In the genomic region with DNA sequence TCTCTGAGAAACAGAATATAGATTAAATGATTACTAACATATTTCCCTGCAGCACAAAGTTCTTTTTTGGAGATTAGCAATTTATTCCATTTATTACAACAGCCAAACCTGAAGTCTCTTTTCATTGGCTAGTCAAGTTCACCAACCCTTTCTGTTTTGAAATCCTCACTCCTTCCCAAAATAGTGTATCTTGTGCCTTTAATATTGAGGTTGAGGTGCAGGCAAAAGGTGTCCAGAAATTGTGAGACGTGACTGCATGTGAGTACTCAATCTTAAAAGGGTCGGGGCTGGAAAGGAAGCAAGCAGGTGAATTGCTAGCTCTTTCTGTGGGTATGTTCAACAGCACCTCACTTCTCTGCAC, we compare ENCODE assay signal across 1 cellular context.
TF ChIP-seq lines count a peak whose summit lies in the region.

No MANE protein-coding gene starts in this region.

TF ChIP-seq in H1, 55 proteins besides CTCF, POLR2A, EP300 and RAD21:
- TF ChIP-seq HDAC6 (IDR thresholded peaks at IDR 0.05; ENCODE audit: low read depth, low read length) (no peak), TEAD4 (IDR thresholded peaks at IDR 0.05; ENCODE audit: low read depth, low read length) (no peak), CHD2 (IDR thresholded peaks at IDR 0.05; ENCODE audit: low read length) (no peak), CREB1 (IDR thresholded peaks at IDR 0.05) (no peak), RFX5 (IDR thresholded peaks at IDR 0.05; ENCODE audit: borderline replicate concordance, low read depth, low read length) (no peak), GTF2F1 (IDR thresholded peaks at IDR 0.05; ENCODE audit: borderline replicate concordance, low read depth, low read length) (no peak), KDM1A (IDR thresholded peaks at IDR 0.05; ENCODE audit: borderline replicate concordance, low read length) (no peak), KDM4A (IDR thresholded peaks at IDR 0.05; ENCODE audit: low read depth, low read length, severe bottlenecking) (no peak), SP1 (IDR thresholded peaks at IDR 0.05; ENCODE audit: low read depth, low read length) (no peak), CBX5 (IDR thresholded peaks at IDR 0.05; ENCODE audit: low read depth, low read length) (no peak), NRF1 (IDR thresholded peaks at IDR 0.05; ENCODE audit: low read depth, low read length) (no peak), TAF1 (IDR thresholded peaks at IDR 0.05; ENCODE audit: low read depth, low read length) (no peak), SP2 (IDR thresholded peaks at IDR 0.05; ENCODE audit: low read length) (no peak), BCL11A (IDR thresholded peaks at IDR 0.05; ENCODE audit: low read depth in 2 of 2, low read length in 2 of 2) (no peak), HDAC2 (IDR thresholded peaks at IDR 0.05; ENCODE audit: borderline replicate concordance in 1 of 2, low read depth in 2 of 2, low read length in 2 of 2) (no peak), CBX8 (IDR thresholded peaks at IDR 0.05; ENCODE audit: borderline replicate concordance, low read depth, low read length) (no peak)
- TF ChIP-seq, protein P1, sequence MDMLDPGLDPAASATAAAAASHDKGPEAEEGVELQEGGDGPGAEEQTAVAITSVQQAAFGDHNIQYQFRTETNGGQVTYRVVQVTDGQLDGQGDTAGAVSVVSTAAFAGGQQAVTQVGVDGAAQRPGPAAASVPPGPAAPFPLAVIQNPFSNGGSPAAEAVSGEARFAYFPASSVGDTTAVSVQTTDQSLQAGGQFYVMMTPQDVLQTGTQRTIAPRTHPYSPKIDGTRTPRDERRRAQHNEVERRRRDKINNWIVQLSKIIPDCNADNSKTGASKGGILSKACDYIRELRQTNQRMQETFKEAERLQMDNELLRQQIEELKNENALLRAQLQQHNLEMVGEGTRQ (IDR thresholded peaks at IDR 0.05; ENCODE audit: low read length) = no peak
- TF ChIP-seq, protein P2, sequence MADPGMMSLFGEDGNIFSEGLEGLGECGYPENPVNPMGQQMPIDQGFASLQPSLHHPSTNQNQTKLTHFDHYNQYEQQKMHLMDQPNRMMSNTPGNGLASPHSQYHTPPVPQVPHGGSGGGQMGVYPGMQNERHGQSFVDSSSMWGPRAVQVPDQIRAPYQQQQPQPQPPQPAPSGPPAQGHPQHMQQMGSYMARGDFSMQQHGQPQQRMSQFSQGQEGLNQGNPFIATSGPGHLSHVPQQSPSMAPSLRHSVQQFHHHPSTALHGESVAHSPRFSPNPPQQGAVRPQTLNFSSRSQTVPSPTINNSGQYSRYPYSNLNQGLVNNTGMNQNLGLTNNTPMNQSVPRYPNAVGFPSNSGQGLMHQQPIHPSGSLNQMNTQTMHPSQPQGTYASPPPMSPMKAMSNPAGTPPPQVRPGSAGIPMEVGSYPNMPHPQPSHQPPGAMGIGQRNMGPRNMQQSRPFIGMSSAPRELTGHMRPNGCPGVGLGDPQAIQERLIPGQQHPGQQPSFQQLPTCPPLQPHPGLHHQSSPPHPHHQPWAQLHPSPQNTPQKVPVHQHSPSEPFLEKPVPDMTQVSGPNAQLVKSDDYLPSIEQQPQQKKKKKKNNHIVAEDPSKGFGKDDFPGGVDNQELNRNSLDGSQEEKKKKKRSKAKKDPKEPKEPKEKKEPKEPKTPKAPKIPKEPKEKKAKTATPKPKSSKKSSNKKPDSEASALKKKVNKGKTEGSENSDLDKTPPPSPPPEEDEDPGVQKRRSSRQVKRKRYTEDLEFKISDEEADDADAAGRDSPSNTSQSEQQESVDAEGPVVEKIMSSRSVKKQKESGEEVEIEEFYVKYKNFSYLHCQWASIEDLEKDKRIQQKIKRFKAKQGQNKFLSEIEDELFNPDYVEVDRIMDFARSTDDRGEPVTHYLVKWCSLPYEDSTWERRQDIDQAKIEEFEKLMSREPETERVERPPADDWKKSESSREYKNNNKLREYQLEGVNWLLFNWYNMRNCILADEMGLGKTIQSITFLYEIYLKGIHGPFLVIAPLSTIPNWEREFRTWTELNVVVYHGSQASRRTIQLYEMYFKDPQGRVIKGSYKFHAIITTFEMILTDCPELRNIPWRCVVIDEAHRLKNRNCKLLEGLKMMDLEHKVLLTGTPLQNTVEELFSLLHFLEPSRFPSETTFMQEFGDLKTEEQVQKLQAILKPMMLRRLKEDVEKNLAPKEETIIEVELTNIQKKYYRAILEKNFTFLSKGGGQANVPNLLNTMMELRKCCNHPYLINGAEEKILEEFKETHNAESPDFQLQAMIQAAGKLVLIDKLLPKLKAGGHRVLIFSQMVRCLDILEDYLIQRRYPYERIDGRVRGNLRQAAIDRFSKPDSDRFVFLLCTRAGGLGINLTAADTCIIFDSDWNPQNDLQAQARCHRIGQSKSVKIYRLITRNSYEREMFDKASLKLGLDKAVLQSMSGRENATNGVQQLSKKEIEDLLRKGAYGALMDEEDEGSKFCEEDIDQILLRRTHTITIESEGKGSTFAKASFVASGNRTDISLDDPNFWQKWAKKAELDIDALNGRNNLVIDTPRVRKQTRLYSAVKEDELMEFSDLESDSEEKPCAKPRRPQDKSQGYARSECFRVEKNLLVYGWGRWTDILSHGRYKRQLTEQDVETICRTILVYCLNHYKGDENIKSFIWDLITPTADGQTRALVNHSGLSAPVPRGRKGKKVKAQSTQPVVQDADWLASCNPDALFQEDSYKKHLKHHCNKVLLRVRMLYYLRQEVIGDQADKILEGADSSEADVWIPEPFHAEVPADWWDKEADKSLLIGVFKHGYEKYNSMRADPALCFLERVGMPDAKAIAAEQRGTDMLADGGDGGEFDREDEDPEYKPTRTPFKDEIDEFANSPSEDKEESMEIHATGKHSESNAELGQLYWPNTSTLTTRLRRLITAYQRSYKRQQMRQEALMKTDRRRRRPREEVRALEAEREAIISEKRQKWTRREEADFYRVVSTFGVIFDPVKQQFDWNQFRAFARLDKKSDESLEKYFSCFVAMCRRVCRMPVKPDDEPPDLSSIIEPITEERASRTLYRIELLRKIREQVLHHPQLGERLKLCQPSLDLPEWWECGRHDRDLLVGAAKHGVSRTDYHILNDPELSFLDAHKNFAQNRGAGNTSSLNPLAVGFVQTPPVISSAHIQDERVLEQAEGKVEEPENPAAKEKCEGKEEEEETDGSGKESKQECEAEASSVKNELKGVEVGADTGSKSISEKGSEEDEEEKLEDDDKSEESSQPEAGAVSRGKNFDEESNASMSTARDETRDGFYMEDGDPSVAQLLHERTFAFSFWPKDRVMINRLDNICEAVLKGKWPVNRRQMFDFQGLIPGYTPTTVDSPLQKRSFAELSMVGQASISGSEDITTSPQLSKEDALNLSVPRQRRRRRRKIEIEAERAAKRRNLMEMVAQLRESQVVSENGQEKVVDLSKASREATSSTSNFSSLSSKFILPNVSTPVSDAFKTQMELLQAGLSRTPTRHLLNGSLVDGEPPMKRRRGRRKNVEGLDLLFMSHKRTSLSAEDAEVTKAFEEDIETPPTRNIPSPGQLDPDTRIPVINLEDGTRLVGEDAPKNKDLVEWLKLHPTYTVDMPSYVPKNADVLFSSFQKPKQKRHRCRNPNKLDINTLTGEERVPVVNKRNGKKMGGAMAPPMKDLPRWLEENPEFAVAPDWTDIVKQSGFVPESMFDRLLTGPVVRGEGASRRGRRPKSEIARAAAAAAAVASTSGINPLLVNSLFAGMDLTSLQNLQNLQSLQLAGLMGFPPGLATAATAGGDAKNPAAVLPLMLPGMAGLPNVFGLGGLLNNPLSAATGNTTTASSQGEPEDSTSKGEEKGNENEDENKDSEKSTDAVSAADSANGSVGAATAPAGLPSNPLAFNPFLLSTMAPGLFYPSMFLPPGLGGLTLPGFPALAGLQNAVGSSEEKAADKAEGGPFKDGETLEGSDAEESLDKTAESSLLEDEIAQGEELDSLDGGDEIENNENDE (IDR thresholded peaks at IDR 0.05; ENCODE audit: insufficient replicate concordance, low read length) = no peak
- TF ChIP-seq, protein P3, sequence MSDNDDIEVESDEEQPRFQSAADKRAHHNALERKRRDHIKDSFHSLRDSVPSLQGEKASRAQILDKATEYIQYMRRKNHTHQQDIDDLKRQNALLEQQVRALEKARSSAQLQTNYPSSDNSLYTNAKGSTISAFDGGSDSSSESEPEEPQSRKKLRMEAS (IDR thresholded peaks at IDR 0.05) = no peak
TF ChIP-seq in H1: peak in this region for 0.
